ENCODE assay signal across 20 cellular contexts in genomic region chr15:40744810-40745152, GRCh38. TPM values are rescaled to one million over a fixed set of nuclear protein-coding genes. Genes with fewer than 3 reads are reported as not detected.
DNase-seq lines count a peak whose midpoint lies in the region; ATAC-seq, FAIRE-seq and TF ChIP-seq lines count a peak whose summit lies in the region.
"Had no signal": no experiment of that assay in that cellular context is flagged by ENCODE, and none has a peak within 500 bp of the region (broad histone marks: within the 10 kb centered on the region; RNA-seq: fewer than 3 reads in every experiment).

No MANE protein-coding gene starts in this region.

- no peak overlapping the region for H3K4me2 ChIP-seq in HepG2 (ENCODE audit: low read depth, low read length)

- no TSS peak for BruUV-seq in HepG2 (replicated peaks; lab: Mats Ljungman, UMichigan)

- H4K20me1 ChIP-seq in HepG2 (ENCODE audit: insufficient read depth, low read length): no peaks in the 10 kb centered on the region

- no peak overlapping the region for H3K9ac ChIP-seq in liver (ENCODE audit: low read depth in 1 of 2, low read length in 2 of 2)
- no peak overlapping the region for H3K9ac ChIP-seq in HepG2 (ENCODE audit: insufficient read depth, low read depth, low read length)

- no peak for ATAC-seq in HepG2
- no peak for ATAC-seq in T-cell (replicated peaks in 1 of 4)
- no peak for ATAC-seq in right lobe of liver
- no peak for ATAC-seq in HG03095 (IDR thresholded peaks at IDR 0.05; ENCODE audit: unreplicated experiment)
- ATAC-seq: Right ventricle myocardium inferior had no signal

- H3K27ac ChIP-seq in liver (ENCODE audit: low read depth in 1 of 2, low read length in 2 of 2) (peak overlapping the region; percentile 42 to 43), HepG2 (ENCODE audit: extremely low read length, insufficient read depth, low read length) (no peak overlapping the region), right lobe of liver (peak overlapping the region in 2 of 3 donors; percentile 45 to 77)
- H3K27ac ChIP-seq: left ventricle myocardium inferior, upper lobe of right lung had no signal

- CTCF ChIA-PET in HepG2 (lab: Yijun Ruan, JAX; ENCODE audit: low intra/inter-chr PET ratio, low total read pairs): no interaction called here
- CTCF ChIA-PET in T-cell (lab: Charles Lee): interaction anchor here in 1 of 2 donors (0.6 to 2.0 kb wide), 4 partner anchors 8 to 65 kb away, joined by 3 to 14 read pairs (median 8); partner anchors contain the start of gene RAD51

- H3K9me3 ChIP-seq in liver (ENCODE audit: control insufficient read depth in 4 of 4, low read length in 3 of 4): no peaks in the 10 kb centered on the region
- no peaks in the 10 kb centered on the region for H3K9me3 ChIP-seq in HepG2 (ENCODE audit: low read length)
- H3K9me3 ChIP-seq in right lobe of liver: no peaks in the 10 kb centered on the region
- H3K9me3 ChIP-seq: left ventricle myocardium inferior, right atrium auricular region, upper lobe of right lung had no signal

- POLR2A ChIA-PET in HepG2 (lab: Yijun Ruan, JAX): no interaction called here
- POLR2A ChIA-PET in T-cell (lab: Charles Lee): interaction anchor here (0.5 to 1.3 kb wide), 4 partner anchors 32 to 180 kb away, joined by 3 to 5 read pairs (median 4); partner anchors contain the start of gene CCDC32 (in 1 of the 2)

- no peaks in the 10 kb centered on the region for H3K27me3 Mint-ChIP-seq in T-cell
- H3K27me3 Mint-ChIP-seq: naive B cell had no signal

- peaks cover 33% of the 10 kb centered on the region for H3K36me3 Mint-ChIP-seq in T-cell

- no peak for FAIRE-seq in HepG2 (lab: Jason Lieb, UNC)

- TF ChIP-seq CTCF in liver (IDR thresholded peaks at IDR 0.05; ENCODE audit: low read depth, low read length, missing input control) (no peak), HepG2 (CRISPR knock-in tag; IDR thresholded peaks at IDR 0.05) (no peak), right lobe of liver (IDR thresholded peaks at IDR 0.05) (no peak)

- no peak overlapping the region for H3K4me3 Mint-ChIP-seq in T-cell
- H3K4me3 Mint-ChIP-seq: endodermal cell, naive B cell had no signal

- no peak overlapping the region for H2AFZ ChIP-seq in HepG2 (ENCODE audit: low read length)

- H3K79me2 ChIP-seq in HepG2 (ENCODE audit: insufficient read depth, low read length): no peaks in the 10 kb centered on the region

- H3K4me3 ChIP-seq in liver (ENCODE audit: low read depth in 1 of 3, low read length in 3 of 3) (no peak overlapping the region), HepG2 (replicated peaks in 1 of 3; ENCODE audit: insufficient read depth in 1 of 3, low read depth in 2 of 3, low read length in 3 of 3) (no peak overlapping the region), right lobe of liver (no peak overlapping the region)
- H3K4me3 ChIP-seq: left ventricle myocardium inferior, right atrium auricular region, upper lobe of right lung had no signal

- H3K9me3 Mint-ChIP-seq in T-cell: no peaks in the 10 kb centered on the region
- H3K9me3 Mint-ChIP-seq: endodermal cell, naive B cell had no signal

- no peak for TF ChIP-seq POLR2A in HepG2 (IDR thresholded peaks at IDR 0.05; ENCODE audit: insufficient read depth in 1 of 2, low read depth in 2 of 2, low read length in 2 of 2)
- TF ChIP-seq POLR2A in right lobe of liver (IDR thresholded peaks at IDR 0.05): no peak

- peaks cover 6 to 16% (median 12%) of the 10 kb centered on the region in 4 donors for H3K4me1 ChIP-seq in liver (ENCODE audit: control insufficient read depth in 4 of 4, insufficient read depth in 4 of 4, low read length in 3 of 4)
- H3K4me1 ChIP-seq in HepG2 (ENCODE audit: insufficient read depth, low read length): peaks cover 7% of the 10 kb centered on the region; the same call in 1 of the 2 replicates
- peaks cover 0 to 21% (median 7%) of the 10 kb centered on the region in 4 donors for H3K4me1 ChIP-seq in right lobe of liver
- H3K4me1 ChIP-seq: upper lobe of right lung had no signal

- peaks cover 0 to 22% (median 8%) of the 10 kb centered on the region in 3 donors for H3K4me1 Mint-ChIP-seq in T-cell
- H3K4me1 Mint-ChIP-seq: endodermal cell, naive B cell had no signal

- intact Hi-C loops in HepG2 (cut with micrococcal nuclease; ENCODE audit: unreplicated experiment) (loop anchor here (5.0 kb wide), 2 partner anchors 67 to 148 kb away; partner anchors contain the start of gene VPS18), right lobe of liver (cut with DNase I) (no loop called here)

- DNase-seq in HepG2 (ENCODE audit: low spot score) (no peak), T-cell (no peak), right lobe of liver (no peak), NCI-H446 (lab: John Stamatoyannopoulos, UW) (no peak), NCI-H146 treated with DMSO at 0.1 percent for 48 hours (lab: John Stamatoyannopoulos, UW; ENCODE audit: unreplicated experiment) (no peak), SW 1271 (lab: John Stamatoyannopoulos, UW) (no peak)
- DNase-seq: activated CD4-positive, alpha-beta T cell treated with anti-CD3 and anti-CD28 coated beads, Interleukin-2, amount 50 U/mL, for 1 hour; caudate nucleus; DMS53; endodermal cell; left ventricle myocardium inferior; naive B cell; NCI-H2081 treated with DMSO at 0.1 percent for 48 hours; stimulated activated CD8-positive, alpha-beta memory T cell treated with anti-CD3 and anti-CD28 coated beads, Interleukin-4, amount 100 ng/mL, for 48 hours; upper lobe of right lung had no signal

- H3K27me3 ChIP-seq in liver (ENCODE audit: control insufficient read depth in 4 of 4, insufficient read depth in 4 of 4, low read length in 3 of 4) (no peaks in the 10 kb centered on the region), HepG2 (ENCODE audit: control insufficient read depth in 1 of 2, insufficient read depth in 2 of 2, low read length in 2 of 2) (no peaks in the 10 kb centered on the region), right lobe of liver (no peaks in the 10 kb centered on the region)
- H3K27me3 ChIP-seq: right atrium auricular region, upper lobe of right lung had no signal

- in situ Hi-C loops in HepG2 (cut with HindIII; ENCODE audit: extremely low pct_ligation_motif_present, low pct_unique_long_range_greater_than_20kb): no loop called here

- peak overlapping the region; percentile 91 to 93 for H3K27ac Mint-ChIP-seq in T-cell
- H3K27ac Mint-ChIP-seq: endodermal cell had no signal

- no peak for TF ChIP-seq RAD21 in liver (IDR thresholded peaks at IDR 0.05)
- no peak for TF ChIP-seq RAD21 in HepG2 (CRISPR knock-in tag; IDR thresholded peaks at IDR 0.05)

- WGBS in liver: 91% methylated on average over 5 of the region's 5 CpGs
- 100% methylated on average over 2 of the region's 5 CpGs for WGBS in HepG2 (ENCODE audit: low lambda C conversion rate)
- 68% methylated on average over 2 of the region's 5 CpGs for WGBS in right lobe of liver (ENCODE audit: insufficient coverage, low coverage, low lambda C conversion rate, missing lambda C conversion rate)

- H3K36me3 ChIP-seq in liver (ENCODE audit: control insufficient read depth in 4 of 4, insufficient read depth in 3 of 4, low read depth in 1 of 4, low read length in 3 of 4) (peaks cover 3 to 47% (median 27%) of the 10 kb centered on the region in 4 donors), HepG2 (replicated peaks in 1 of 2; ENCODE audit: control insufficient read depth in 1 of 2, insufficient read depth in 2 of 2, low read length in 2 of 2) (peaks cover 10 to 69% of the 10 kb centered on the region in 2 experiments; a peak in 4 of 5 replicates), right lobe of liver (peaks cover 0 to 25% (median under 1%) of the 10 kb centered on the region in 4 donors)

- TF ChIP-seq EP300 in HepG2 (IDR thresholded peaks at IDR 0.05; ENCODE audit: low read depth in 2 of 2, low read length in 2 of 2) (no peak), HepG2 (CRISPR knock-in tag; IDR thresholded peaks at IDR 0.05; ENCODE audit: borderline replicate concordance) (no peak)

RNA-seq across cellular contexts. Expression of gene RMDN3, which starts 10.3 kb away (rescaled TPM):
- total RNA-seq in liver: 10 to 100 TPM; 27.5 to 32.5 TPM
- 10 to 100 TPM; 27.8 to 33.8 TPM for polyA plus RNA-seq in liver
- total RNA-seq in HepG2 (2016; rRNA removed; fragmentation: Illumina TruSeq; extraction: Trizol): 10.5 and 19.5 TPM in 2 replicates
- total RNA-seq in HepG2 (2016; cell fraction: cytosol; rRNA removed; fragmentation: Illumina TruSeq; extraction: Trizol; ENCODE audit: low read depth): 18.0 and 20.7 TPM in 2 replicates
- 7.9 and 18.6 TPM in 2 replicates for total RNA-seq in HepG2 (2016; cell fraction: insoluble cytoplasmic fraction; rRNA removed; fragmentation: Illumina TruSeq; extraction: Trizol)
- total RNA-seq in HepG2 (2016; cell fraction: membrane; rRNA removed; fragmentation: Illumina TruSeq; extraction: Trizol): 10.4 and 11.1 TPM in 2 replicates
- total RNA-seq in HepG2 (2016; cell fraction: nucleus; rRNA removed; fragmentation: Illumina TruSeq; extraction: Trizol): 22.7 and 25.4 TPM in 2 replicates
- polyA plus RNA-seq in HepG2 (2011; rRNA removed): 16.8 and 18.2 TPM in 2 replicates
- 17.5 and 19.5 TPM in 2 replicates for polyA plus RNA-seq in HepG2 (2011; cell fraction: cytosol; rRNA removed)
- polyA plus RNA-seq in HepG2 (2011; cell fraction: nucleus; rRNA removed): 16.1 and 22.7 TPM in 2 replicates
- 19.5 and 21.1 TPM in 2 replicates for polyA plus RNA-seq in HepG2 (2012)
- 5.8 and 6.1 TPM in 2 replicates for polyA plus RNA-seq in HepG2 (2016; cell fraction: cytosol; fragmentation: Illumina TruSeq; extraction: Trizol; ENCODE audit: low read depth)
- 15.7 and 17.8 TPM in 2 replicates for polyA plus RNA-seq in HepG2 (2016; cell fraction: insoluble cytoplasmic fraction; fragmentation: Illumina TruSeq; extraction: Trizol; ENCODE audit: low read depth)
- 11.2 and 11.3 TPM in 2 replicates for polyA plus RNA-seq in HepG2 (2016; cell fraction: membrane; fragmentation: Illumina TruSeq; extraction: Trizol; ENCODE audit: low read depth)
- 60.2 and 62.0 TPM in 2 replicates for polyA plus RNA-seq in HepG2 (2016; cell fraction: nucleus; fragmentation: Illumina TruSeq; extraction: Trizol; ENCODE audit: insufficient read depth, low read depth)
- 12.7 and 29.0 TPM in 2 replicates for polyA minus RNA-seq in HepG2 (2011; rRNA and poly(A)+ RNA removed; ENCODE audit: low replicate concordance)
- polyA minus RNA-seq in HepG2 (2011; cell fraction: cytosol; rRNA and poly(A)+ RNA removed): 12.9 and 13.8 TPM in 2 replicates
- 10.2 and 11.7 TPM in 2 replicates for polyA minus RNA-seq in HepG2 (2011; cell fraction: nucleus; rRNA and poly(A)+ RNA removed)
- 10 to 100 TPM; 23.9 to 32.3 (median 26.9) TPM for total RNA-seq in T-cell
- total RNA-seq in right lobe of liver: 10 to 100 TPM; 25.3 to 38.5 (median 29.5) TPM

RNA-seq across cellular contexts. Expression of gene GCHFR, which starts 19.1 kb away (rescaled TPM):
- 10 to 100 TPM; 50.5 to 58.7 TPM for total RNA-seq in liver
- polyA plus RNA-seq in liver: 100 to 1,000 TPM; 178 to 229 TPM
- 92.4 and 93.1 TPM in 2 replicates for total RNA-seq in HepG2 (2016; rRNA removed; fragmentation: Illumina TruSeq; extraction: Trizol)
- total RNA-seq in HepG2 (2016; cell fraction: cytosol; rRNA removed; fragmentation: Illumina TruSeq; extraction: Trizol; ENCODE audit: low read depth): 106 and 198 TPM in 2 replicates
- total RNA-seq in HepG2 (2016; cell fraction: insoluble cytoplasmic fraction; rRNA removed; fragmentation: Illumina TruSeq; extraction: Trizol): 92.8 and 98.5 TPM in 2 replicates
- 116 and 181 TPM in 2 replicates for total RNA-seq in HepG2 (2016; cell fraction: membrane; rRNA removed; fragmentation: Illumina TruSeq; extraction: Trizol)
- 33.3 and 38.5 TPM in 2 replicates for total RNA-seq in HepG2 (2016; cell fraction: nucleus; rRNA removed; fragmentation: Illumina TruSeq; extraction: Trizol)
- 51.5 and 55.8 TPM in 2 replicates for polyA plus RNA-seq in HepG2 (2011; rRNA removed)
- polyA plus RNA-seq in HepG2 (2011; cell fraction: cytosol; rRNA removed): 71.1 and 107 TPM in 2 replicates
- polyA plus RNA-seq in HepG2 (2011; cell fraction: nucleus; rRNA removed): 36.7 and 39.2 TPM in 2 replicates
- 23.3 and 24.8 TPM in 2 replicates for polyA plus RNA-seq in HepG2 (2012)
- 113 and 197 TPM in 2 replicates for polyA plus RNA-seq in HepG2 (2016; cell fraction: cytosol; fragmentation: Illumina TruSeq; extraction: Trizol; ENCODE audit: low read depth)
- polyA plus RNA-seq in HepG2 (2016; cell fraction: insoluble cytoplasmic fraction; fragmentation: Illumina TruSeq; extraction: Trizol; ENCODE audit: low read depth): 83.4 and 86.6 TPM in 2 replicates
- 98.6 and 148 TPM in 2 replicates for polyA plus RNA-seq in HepG2 (2016; cell fraction: membrane; fragmentation: Illumina TruSeq; extraction: Trizol; ENCODE audit: low read depth)
- 46.0 and 55.2 TPM in 2 replicates for polyA plus RNA-seq in HepG2 (2016; cell fraction: nucleus; fragmentation: Illumina TruSeq; extraction: Trizol; ENCODE audit: insufficient read depth, low read depth)
- 37.3 and 70.3 TPM in 2 replicates for polyA minus RNA-seq in HepG2 (2011; rRNA and poly(A)+ RNA removed; ENCODE audit: low replicate concordance)
- 16.0 and 18.6 TPM in 2 replicates for polyA minus RNA-seq in HepG2 (2011; cell fraction: cytosol; rRNA and poly(A)+ RNA removed)
- 13.9 and 15.3 TPM in 2 replicates for polyA minus RNA-seq in HepG2 (2011; cell fraction: nucleus; rRNA and poly(A)+ RNA removed)
- total RNA-seq in T-cell: 10 to 100 TPM; 13.7 to 29.9 (median 28.4) TPM
- total RNA-seq in right lobe of liver: 100 to 1,000 TPM in 2 of 6 experiments, 10 to 100 TPM in 4; 65.4 to 181 (median 82.0) TPM

RNA-seq across cellular contexts. Expression of gene C15orf62, which starts 25.0 kb away (rescaled TPM):
- total RNA-seq in liver (under 1 TPM; 0.19 to 0.92 TPM), HepG2 (2016; rRNA removed; fragmentation: Illumina TruSeq; extraction: Trizol) (0.34 and 0.51 TPM in 2 replicates), T-cell (1 to 10 TPM in 4 of 5 donors, under 1 TPM in 1; 0.60 to 3.2 (median 2.4) TPM), right lobe of liver (1 to 10 TPM in 2 of 6 experiments, under 1 TPM in 4; 0.51 to 1.6 (median 0.83) TPM)
- polyA plus RNA-seq in liver (under 1 TPM; 0.43 to 0.75 TPM), HepG2 (2011; rRNA removed) (1.0 and 1.1 TPM in 2 replicates)
- total RNA-seq in HepG2 (2016; cell fraction: cytosol; rRNA removed; fragmentation: Illumina TruSeq; extraction: Trizol; ENCODE audit: low read depth): not detected in 2 replicates
- 0.24 and 0.67 TPM in 2 replicates for total RNA-seq in HepG2 (2016; cell fraction: insoluble cytoplasmic fraction; rRNA removed; fragmentation: Illumina TruSeq; extraction: Trizol)
- total RNA-seq in HepG2 (2016; cell fraction: membrane; rRNA removed; fragmentation: Illumina TruSeq; extraction: Trizol): 0.12 and 0.14 TPM in 2 replicates
- total RNA-seq in HepG2 (2016; cell fraction: nucleus; rRNA removed; fragmentation: Illumina TruSeq; extraction: Trizol): 0.97 and 1.1 TPM in 2 replicates
- 0.38 and 0.59 TPM in 2 replicates for polyA plus RNA-seq in HepG2 (2011; cell fraction: cytosol; rRNA removed)
- polyA plus RNA-seq in HepG2 (2011; cell fraction: nucleus; rRNA removed): 2.6 and 3.2 TPM in 2 replicates
- polyA plus RNA-seq in HepG2 (2012): 1.3 and 1.5 TPM in 2 replicates
- not detected in 2 replicates for polyA plus RNA-seq in HepG2 (2016; cell fraction: cytosol; fragmentation: Illumina TruSeq; extraction: Trizol; ENCODE audit: low read depth)
- 0.23 and 0.52 TPM in 2 replicates for polyA plus RNA-seq in HepG2 (2016; cell fraction: insoluble cytoplasmic fraction; fragmentation: Illumina TruSeq; extraction: Trizol; ENCODE audit: low read depth)
- polyA plus RNA-seq in HepG2 (2016; cell fraction: membrane; fragmentation: Illumina TruSeq; extraction: Trizol; ENCODE audit: low read depth): 0.17 and 0.19 TPM in 2 replicates
- 1.7 and 2.1 TPM in 2 replicates for polyA plus RNA-seq in HepG2 (2016; cell fraction: nucleus; fragmentation: Illumina TruSeq; extraction: Trizol; ENCODE audit: insufficient read depth, low read depth)
- 1.5 and 2.1 TPM in 2 replicates for polyA minus RNA-seq in HepG2 (2011; rRNA and poly(A)+ RNA removed; ENCODE audit: low replicate concordance)
- 0.26 and 0.30 TPM in 2 replicates for polyA minus RNA-seq in HepG2 (2011; cell fraction: cytosol; rRNA and poly(A)+ RNA removed)
- 2.8 and 3.6 TPM in 2 replicates for polyA minus RNA-seq in HepG2 (2011; cell fraction: nucleus; rRNA and poly(A)+ RNA removed)
- total RNA-seq: fibroblast of villous mesenchyme had no signal

RNA-seq across cellular contexts. Expression of gene RAD51, which starts 49.8 kb away (rescaled TPM):
- total RNA-seq in liver: 10 to 100 TPM in 1 of 2 donors, under 1 TPM in 1; 0.25 to 11.3 TPM
- polyA plus RNA-seq in liver: under 1 TPM; 0.51 to 0.87 TPM
- total RNA-seq in HepG2 (2016; rRNA removed; fragmentation: Illumina TruSeq; extraction: Trizol): 12.8 and 20.6 TPM in 2 replicates
- total RNA-seq in HepG2 (2016; cell fraction: cytosol; rRNA removed; fragmentation: Illumina TruSeq; extraction: Trizol; ENCODE audit: low read depth): 3.3 and 4.3 TPM in 2 replicates
- 15.4 and 17.8 TPM in 2 replicates for total RNA-seq in HepG2 (2016; cell fraction: insoluble cytoplasmic fraction; rRNA removed; fragmentation: Illumina TruSeq; extraction: Trizol)
- 6.5 and 7.3 TPM in 2 replicates for total RNA-seq in HepG2 (2016; cell fraction: membrane; rRNA removed; fragmentation: Illumina TruSeq; extraction: Trizol)
- 10.1 and 12.1 TPM in 2 replicates for total RNA-seq in HepG2 (2016; cell fraction: nucleus; rRNA removed; fragmentation: Illumina TruSeq; extraction: Trizol)
- 6.2 and 8.5 TPM in 2 replicates for polyA plus RNA-seq in HepG2 (2011; rRNA removed)
- 6.3 and 7.9 TPM in 2 replicates for polyA plus RNA-seq in HepG2 (2011; cell fraction: cytosol; rRNA removed)
- polyA plus RNA-seq in HepG2 (2011; cell fraction: nucleus; rRNA removed): 4.9 and 5.2 TPM in 2 replicates
- 3.7 and 8.8 TPM in 2 replicates for polyA plus RNA-seq in HepG2 (2012)
- 2.7 and 3.1 TPM in 2 replicates for polyA plus RNA-seq in HepG2 (2016; cell fraction: cytosol; fragmentation: Illumina TruSeq; extraction: Trizol; ENCODE audit: low read depth)
- 42.2 and 42.8 TPM in 2 replicates for polyA plus RNA-seq in HepG2 (2016; cell fraction: insoluble cytoplasmic fraction; fragmentation: Illumina TruSeq; extraction: Trizol; ENCODE audit: low read depth)
- polyA plus RNA-seq in HepG2 (2016; cell fraction: membrane; fragmentation: Illumina TruSeq; extraction: Trizol; ENCODE audit: low read depth): 6.1 and 7.0 TPM in 2 replicates
- polyA plus RNA-seq in HepG2 (2016; cell fraction: nucleus; fragmentation: Illumina TruSeq; extraction: Trizol; ENCODE audit: insufficient read depth, low read depth): 18.7 and 21.0 TPM in 2 replicates
- polyA minus RNA-seq in HepG2 (2011; rRNA and poly(A)+ RNA removed; ENCODE audit: low replicate concordance): 23.6 and 59.0 TPM in 2 replicates
- polyA minus RNA-seq in HepG2 (2011; cell fraction: cytosol; rRNA and poly(A)+ RNA removed): 2.3 and 6.5 TPM in 2 replicates
- 4.8 and 7.3 TPM in 2 replicates for polyA minus RNA-seq in HepG2 (2011; cell fraction: nucleus; rRNA and poly(A)+ RNA removed)
- total RNA-seq in T-cell: 1 to 10 TPM in 4 of 5 donors, under 1 TPM in 1; 0.85 to 2.5 (median 1.2) TPM
- total RNA-seq in right lobe of liver: 1 to 10 TPM in 2 of 6 experiments, under 1 TPM in 2, not detected in 2; 0.66 to 1.7 (median 1.1) TPM
